In the genomic region with DNA sequence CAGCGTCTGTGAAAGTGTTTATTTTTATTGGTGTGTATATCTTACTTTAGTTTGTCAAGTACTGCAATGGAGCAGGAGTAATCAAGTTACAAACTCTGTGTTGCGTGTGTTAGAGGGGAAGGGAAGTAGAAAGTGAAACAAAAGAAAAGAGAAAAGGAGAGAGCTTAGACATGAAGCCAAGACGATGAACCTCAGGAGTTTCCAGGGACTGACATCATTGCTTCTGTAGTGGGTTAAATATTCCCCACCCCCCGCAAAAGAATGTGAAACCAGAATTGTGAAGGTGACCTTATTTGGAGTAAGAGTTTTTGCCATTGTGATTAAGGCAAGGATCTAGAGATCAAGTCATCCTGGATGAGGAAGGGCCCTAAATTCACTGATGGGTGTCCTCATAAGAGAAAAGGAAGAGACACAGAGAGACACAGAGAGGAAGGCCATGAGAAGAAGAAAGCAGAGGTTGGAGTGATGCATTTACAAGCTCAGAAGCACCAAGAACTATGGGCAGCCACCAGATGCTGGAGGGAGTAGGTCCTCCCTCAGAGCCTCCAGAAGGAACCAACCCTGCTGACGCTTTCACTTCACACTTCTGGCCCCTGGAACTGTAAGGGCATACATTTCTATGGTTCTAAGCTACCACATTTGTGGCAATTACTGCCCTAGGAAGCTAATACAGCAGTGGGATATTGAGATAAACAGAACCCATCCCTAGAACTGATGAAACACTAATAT, we compare ENCODE assay signal across 20 cellular contexts.
DNase-seq lines count a peak whose midpoint lies in the region; ATAC-seq lines count a peak whose summit lies in the region.
"Had no signal": no experiment of that assay in that cellular context is flagged by ENCODE, and none has a peak within 500 bp of the region (broad histone marks: within the 10 kb centered on the region; RNA-seq: fewer than 3 reads in every experiment).

No MANE protein-coding gene starts in this region.

- no peaks in the 10 kb centered on the region for H3K4me1 ChIP-seq in aorta (ENCODE audit: control insufficient read depth in 1 of 2, insufficient read depth in 2 of 2, low read length in 2 of 2)
- H3K4me1 ChIP-seq: body of pancreas, vagina had no signal

- H3K36me3 ChIP-seq in aorta (ENCODE audit: control insufficient read depth in 1 of 2, insufficient read depth in 2 of 2, low read length in 1 of 2), result no peaks in the 10 kb centered on the region
- H3K36me3 ChIP-seq: vagina had no signal

- H3K4me3 ChIP-seq in aorta (ENCODE audit: low read length in 2 of 2), result no peak overlapping the region
- H3K4me3 ChIP-seq: body of pancreas, vagina had no signal

- peaks cover 7% of the 10 kb centered on the region for H3K4me1 Mint-ChIP-seq in activated T-cell treated with anti-CD3 and anti-CD28 coated beads, Interleukin-2, amount 50 U/mL, for 72 hours (ENCODE audit: low read depth)
- peaks cover 4% of the 10 kb centered on the region for H3K4me1 Mint-ChIP-seq in activated naive CD8-positive, alpha-beta T cell treated with anti-CD3 and anti-CD28 coated beads, Interleukin-2, amount 50 U/mL, for 24 hours
- H3K4me1 Mint-ChIP-seq in stimulated activated effector memory CD8-positive, alpha-beta T cell treated with anti-CD3 and anti-CD28 coated beads, Interleukin-12 subunit alpha, Interleukin-12 subunit beta, amount 100 ng/mL, for 72 hours, result peaks cover 8% of the 10 kb centered on the region
- H3K4me1 Mint-ChIP-seq: CD4-positive, CD25-positive, alpha-beta regulatory T cell had no signal

- WGBS in aorta, 2 donors, result 57 to 84% methylated on average over 5 of the region's 5 CpGs

- intact Hi-C loops in aorta (cut with DNase I), result no loop called here

- H3K4me3 Mint-ChIP-seq in activated T-cell treated with anti-CD3 and anti-CD28 coated beads, Interleukin-2, amount 50 U/mL, for 72 hours, result peak overlapping the region in 1 of 2 donors; percentile 73
- no peak overlapping the region for H3K4me3 Mint-ChIP-seq in activated naive CD8-positive, alpha-beta T cell treated with anti-CD3 and anti-CD28 coated beads, Interleukin-2, amount 50 U/mL, for 24 hours
- no peak overlapping the region for H3K4me3 Mint-ChIP-seq in stimulated activated effector memory CD8-positive, alpha-beta T cell treated with anti-CD3 and anti-CD28 coated beads, Interleukin-12 subunit alpha, Interleukin-12 subunit beta, amount 100 ng/mL, for 72 hours
- H3K4me3 Mint-ChIP-seq: CD4-positive, CD25-positive, alpha-beta regulatory T cell; dendritic cell treated with granulocyte-macrophage colony-stimulating factor and Interleukin-4, amounts not matched to agents 40 ng/mL and 50 ng/mL, for 4 days; neural crest cell had no signal

- H3K9me3 ChIP-seq in aorta (ENCODE audit: control insufficient read depth, low read length), result no peaks in the 10 kb centered on the region
- H3K9me3 ChIP-seq: body of pancreas, vagina had no signal

- H3K27me3 ChIP-seq in aorta (ENCODE audit: control insufficient read depth in 1 of 2, insufficient read depth in 2 of 2, low read length in 1 of 2), result no peaks in the 10 kb centered on the region
- H3K27me3 ChIP-seq: body of pancreas, vagina had no signal

- peaks cover 3 to 5% of the 10 kb centered on the region in 2 donors for H3K36me3 Mint-ChIP-seq in activated T-cell treated with anti-CD3 and anti-CD28 coated beads, Interleukin-2, amount 50 U/mL, for 72 hours (ENCODE audit: insufficient read depth in 2 of 2)
- no peaks in the 10 kb centered on the region for H3K36me3 Mint-ChIP-seq in activated naive CD8-positive, alpha-beta T cell treated with anti-CD3 and anti-CD28 coated beads, Interleukin-2, amount 50 U/mL, for 24 hours (ENCODE audit: low read depth)
- H3K36me3 Mint-ChIP-seq in stimulated activated effector memory CD8-positive, alpha-beta T cell treated with anti-CD3 and anti-CD28 coated beads, Interleukin-12 subunit alpha, Interleukin-12 subunit beta, amount 100 ng/mL, for 72 hours, result no peaks in the 10 kb centered on the region
- H3K36me3 Mint-ChIP-seq: CD4-positive, CD25-positive, alpha-beta regulatory T cell had no signal

- peak; percentile 6 to 23 for DNase-seq in activated T-cell treated with anti-CD3 and anti-CD28 coated beads, Interleukin-2, amount 50 U/mL, for 72 hours
- DNase-seq in activated T-cell treated with anti-CD3 and anti-CD28 coated beads for 4 hours (no peak), HT1080 (ENCODE audit: low read depth) (peak; percentile 2), NCI-H146 treated with DMSO at 0.1 percent for 48 hours (lab: John Stamatoyannopoulos, UW; ENCODE audit: unreplicated experiment) (no peak), aorta (no peak)
- DNase-seq in activated naive CD8-positive, alpha-beta T cell treated with anti-CD3 and anti-CD28 coated beads, Interleukin-2, amount 50 U/mL, for 24 hours, result no peak
- no peak for DNase-seq in stimulated activated effector memory CD8-positive, alpha-beta T cell treated with anti-CD3 and anti-CD28 coated beads, Interleukin-12 subunit alpha, Interleukin-12 subunit beta, amount 100 ng/mL, for 72 hours (ENCODE audit: low spot score in 2 of 2)
- DNase-seq: ACHN; activated naive CD4-positive, alpha-beta T cell; body of pancreas; DMS79; HCEC 1CT; NCI-H2081 treated with DMSO at 0.1 percent for 48 hours; NCI-H510A treated with DMSO at 0.1 percent for 48 hours; stimulated activated CD4-positive, alpha-beta T cell treated with anti-CD3 and anti-CD28 coated beads, Interleukin-12 subunit alpha, Interleukin-12 subunit beta, amount 100 ng/mL, for 4 hours had no signal

- no peak overlapping the region for H3K27ac ChIP-seq in aorta (ENCODE audit: low read depth in 1 of 2, low read length in 2 of 2)
- H3K27ac ChIP-seq: body of pancreas, vagina had no signal

- ATAC-seq in activated T-cell treated with anti-CD3 and anti-CD28 coated beads, Interleukin-2, amount 50 U/mL, for 72 hours (replicated peaks in 1 of 2), result peak; percentile 78 to 82
- ATAC-seq in activated naive CD8-positive, alpha-beta T cell treated with anti-CD3 and anti-CD28 coated beads, Interleukin-2, amount 50 U/mL, for 24 hours, result peak; percentile 24
- peak; percentile 62 for ATAC-seq in stimulated activated effector memory CD8-positive, alpha-beta T cell treated with anti-CD3 and anti-CD28 coated beads, Interleukin-12 subunit alpha, Interleukin-12 subunit beta, amount 100 ng/mL, for 72 hours
- ATAC-seq in aorta (ENCODE audit: low FRiP score), result no peak
- ATAC-seq in GM21390 (IDR thresholded peaks at IDR 0.05; ENCODE audit: unreplicated experiment), result no peak
- ATAC-seq: body of pancreas had no signal

- peaks cover 4 to 7% of the 10 kb centered on the region in 2 donors for H3K9me3 Mint-ChIP-seq in activated T-cell treated with anti-CD3 and anti-CD28 coated beads, Interleukin-2, amount 50 U/mL, for 72 hours
- peaks cover 9% of the 10 kb centered on the region for H3K9me3 Mint-ChIP-seq in activated naive CD8-positive, alpha-beta T cell treated with anti-CD3 and anti-CD28 coated beads, Interleukin-2, amount 50 U/mL, for 24 hours
- no peaks in the 10 kb centered on the region for H3K9me3 Mint-ChIP-seq in stimulated activated effector memory CD8-positive, alpha-beta T cell treated with anti-CD3 and anti-CD28 coated beads, Interleukin-12 subunit alpha, Interleukin-12 subunit beta, amount 100 ng/mL, for 72 hours
- H3K9me3 Mint-ChIP-seq: dendritic cell treated with granulocyte-macrophage colony-stimulating factor and Interleukin-4, amounts not matched to agents 40 ng/mL and 50 ng/mL, for 4 days had no signal

- H3K27ac Mint-ChIP-seq in activated T-cell treated with anti-CD3 and anti-CD28 coated beads, Interleukin-2, amount 50 U/mL, for 72 hours, result peak overlapping the region; percentile 64
- H3K27ac Mint-ChIP-seq in activated naive CD8-positive, alpha-beta T cell treated with anti-CD3 and anti-CD28 coated beads, Interleukin-2, amount 50 U/mL, for 24 hours, result no peak overlapping the region
- H3K27ac Mint-ChIP-seq in stimulated activated effector memory CD8-positive, alpha-beta T cell treated with anti-CD3 and anti-CD28 coated beads, Interleukin-12 subunit alpha, Interleukin-12 subunit beta, amount 100 ng/mL, for 72 hours, result no peak overlapping the region
- H3K27ac Mint-ChIP-seq: CD4-positive, CD25-positive, alpha-beta regulatory T cell; dendritic cell treated with granulocyte-macrophage colony-stimulating factor and Interleukin-4, amounts not matched to agents 40 ng/mL and 50 ng/mL, for 4 days had no signal

- peaks cover 11% of the 10 kb centered on the region for H3K27me3 Mint-ChIP-seq in activated T-cell treated with anti-CD3 and anti-CD28 coated beads, Interleukin-2, amount 50 U/mL, for 72 hours (ENCODE audit: low read depth)
- H3K27me3 Mint-ChIP-seq in activated naive CD8-positive, alpha-beta T cell treated with anti-CD3 and anti-CD28 coated beads, Interleukin-2, amount 50 U/mL, for 24 hours, result peaks cover 11% of the 10 kb centered on the region

Comparison
In these comparisons a context has a peak if more than half of its experiments do, and no peak if none do; other contexts are left out.
1. DNase-seq: peak in activated T-cell treated with anti-CD3 and anti-CD28 coated beads, Interleukin-2, amount 50 U/mL, for 72 hours (2 of 2) and HT1080 (single experiment); none in activated T-cell treated with anti-CD3 and anti-CD28 coated beads for 4 hours (single experiment), activated naive CD8-positive, alpha-beta T cell treated with anti-CD3 and anti-CD28 coated beads, Interleukin-2, amount 50 U/mL, for 24 hours (single experiment), stimulated activated effector memory CD8-positive, alpha-beta T cell treated with anti-CD3 and anti-CD28 coated beads, Interleukin-12 subunit alpha, Interleukin-12 subunit beta, amount 100 ng/mL, for 72 hours (0 of 2), NCI-H146 treated with DMSO at 0.1 percent for 48 hours (single experiment) and aorta (0 of 2).
2. ATAC-seq: peak in activated T-cell treated with anti-CD3 and anti-CD28 coated beads, Interleukin-2, amount 50 U/mL, for 72 hours (2 of 2), activated naive CD8-positive, alpha-beta T cell treated with anti-CD3 and anti-CD28 coated beads, Interleukin-2, amount 50 U/mL, for 24 hours (single experiment) and stimulated activated effector memory CD8-positive, alpha-beta T cell treated with anti-CD3 and anti-CD28 coated beads, Interleukin-12 subunit alpha, Interleukin-12 subunit beta, amount 100 ng/mL, for 72 hours (single experiment); none in aorta (single experiment) and GM21390 (single experiment).